ENCODE assay signal across 16 cellular contexts in the genomic region with DNA sequence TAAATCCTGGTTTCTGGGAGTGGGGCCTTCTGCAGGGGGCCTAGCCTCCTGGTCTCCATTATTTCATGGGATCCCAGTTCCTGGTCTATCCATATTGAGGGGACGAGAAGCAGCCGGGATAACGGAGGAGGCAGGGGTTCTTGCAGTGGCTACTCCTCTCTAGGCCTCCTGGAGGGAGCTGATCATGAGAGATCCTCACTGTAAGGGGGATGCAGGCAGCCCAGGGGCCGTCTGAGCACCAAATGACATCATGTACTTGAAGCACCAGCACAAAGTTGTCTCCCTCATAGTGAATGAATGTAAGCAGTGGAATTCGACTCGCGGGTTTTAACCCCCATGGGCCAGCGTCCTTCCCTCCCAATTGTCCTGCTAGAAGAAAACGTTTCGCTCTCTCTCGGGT. TPM values are rescaled to one million over a fixed set of nuclear protein-coding genes. Genes with fewer than 3 reads are reported as not detected.
A peak's percentile ranks its signal among the peaks of the same experiment; 100 is the strongest.
DNase-seq lines count a peak whose midpoint lies in the region; ATAC-seq and TF ChIP-seq lines count a peak whose summit lies in the region.
"Had no signal": no experiment of that assay in that cellular context is flagged by ENCODE, and none has a peak within 500 bp of the region (broad histone marks: within the 10 kb centered on the region; RNA-seq: fewer than 3 reads in every experiment).

No MANE protein-coding gene starts in this region.

- no peaks in the 10 kb centered on the region for H3K36me3 ChIP-seq in SK-N-SH (replicated peaks in 1 of 2; ENCODE audit: control insufficient read depth in 1 of 2, insufficient read depth in 2 of 2, low read length in 1 of 2)
- H3K36me3 ChIP-seq: SJSA1, uterus had no signal

- H3K36me3 Mint-ChIP-seq in activated naive CD8-positive, alpha-beta T cell treated with anti-CD3 and anti-CD28 coated beads, Interleukin-2, amount 10 ng/mL, durations not matched to agents 7 days and 5 days = no peaks in the 10 kb centered on the region
- H3K36me3 Mint-ChIP-seq in mesothelial cell of epicardium = no peaks in the 10 kb centered on the region
- H3K36me3 Mint-ChIP-seq: CD8-positive, alpha-beta memory T cell had no signal

- no peak overlapping the region for H3K4me3 ChIP-seq in SK-N-SH (ENCODE audit: low read depth in 2 of 2, low read length in 1 of 2)
- H3K4me3 ChIP-seq: SJSA1, uterus had no signal

- POLR2A ChIA-PET in SK-N-SH (lab: Yijun Ruan, JAX) = no interaction called here
- POLR2A ChIA-PET in activated naive CD8-positive, alpha-beta T cell treated with anti-CD3 and anti-CD28 coated beads, Interleukin-2, amount 10 ng/mL, durations not matched to agents 7 days and 5 days (lab: Charles Lee) = no interaction called here

- no peak for TF ChIP-seq EP300 in SK-N-SH (IDR thresholded peaks at IDR 0.05; ENCODE audit: borderline replicate concordance in 1 of 2, low read depth in 1 of 2, low read length in 1 of 2)

- H3K27me3 ChIP-seq in SK-N-SH (ENCODE audit: insufficient read depth) (peaks cover 42% of the 10 kb centered on the region), foreskin keratinocyte (peaks cover 67% of the 10 kb centered on the region)

- no peak for TF ChIP-seq RAD21 in SK-N-SH (IDR thresholded peaks at IDR 0.05; ENCODE audit: low read length)

- no peaks in the 10 kb centered on the region for H3K9me2 ChIP-seq in SK-N-SH

- H3K9me3 Mint-ChIP-seq in activated naive CD8-positive, alpha-beta T cell treated with anti-CD3 and anti-CD28 coated beads, Interleukin-2, amount 10 ng/mL, durations not matched to agents 7 days and 5 days = no peaks in the 10 kb centered on the region
- H3K9me3 Mint-ChIP-seq in mesothelial cell of epicardium = no peaks in the 10 kb centered on the region
- H3K9me3 Mint-ChIP-seq: stimulated activated naive CD8-positive, alpha-beta T cell treated with anti-CD3 and anti-CD28 coated beads, Interleukin-15, amount 100 ng/mL, for 72 hours had no signal

- peaks cover 44% of the 10 kb centered on the region for H3K27me3 Mint-ChIP-seq in activated naive CD8-positive, alpha-beta T cell treated with anti-CD3 and anti-CD28 coated beads, Interleukin-2, amount 10 ng/mL, durations not matched to agents 7 days and 5 days
- peaks cover 92% of the 10 kb centered on the region for H3K27me3 Mint-ChIP-seq in mesothelial cell of epicardium (ENCODE audit: low read depth)

- no peak overlapping the region for H3K27ac Mint-ChIP-seq in activated naive CD8-positive, alpha-beta T cell treated with anti-CD3 and anti-CD28 coated beads, Interleukin-2, amount 10 ng/mL, durations not matched to agents 7 days and 5 days
- no peak overlapping the region for H3K27ac Mint-ChIP-seq in mesothelial cell of epicardium
- H3K27ac Mint-ChIP-seq: CD8-positive, alpha-beta memory T cell; stimulated activated naive CD8-positive, alpha-beta T cell treated with anti-CD3 and anti-CD28 coated beads, Interleukin-15, amount 100 ng/mL, for 72 hours had no signal

- no peak overlapping the region for H3K27ac ChIP-seq in SK-N-SH (ENCODE audit: low read depth in 2 of 2, low read length in 1 of 2)
- H3K27ac ChIP-seq in foreskin keratinocyte = no peak overlapping the region
- H3K27ac ChIP-seq: SJSA1, uterus had no signal

- no peak for ATAC-seq in SK-N-SH treated with all-trans-retinoic acid at 6 μM for 48 hours
- no peak for ATAC-seq in activated naive CD8-positive, alpha-beta T cell treated with anti-CD3 and anti-CD28 coated beads, Interleukin-2, amount 10 ng/mL, durations not matched to agents 7 days and 5 days (ENCODE audit: low read depth)
- ATAC-seq in GM21723 (IDR thresholded peaks at IDR 0.05; ENCODE audit: unreplicated experiment) = no peak
- ATAC-seq in foreskin keratinocyte = no peak
- ATAC-seq: left ventricle myocardium superior; stimulated activated naive CD8-positive, alpha-beta T cell treated with anti-CD3 and anti-CD28 coated beads, Interleukin-15, amount 100 ng/mL, for 72 hours had no signal

- no peaks in the 10 kb centered on the region for H3F3A ChIP-seq in SK-N-SH (replicated peaks; ENCODE audit: insufficient read depth)

- H3K79me2 ChIP-seq in SK-N-SH (ENCODE audit: insufficient read depth) = no peaks in the 10 kb centered on the region

- CTCF ChIA-PET in SK-N-SH (lab: Yijun Ruan, JAX) = interaction anchor here (0.6 to 2.3 kb wide), 6 partner anchors 9 to 419 kb away, joined by 3 to 9 read pairs (median 4); no protein-coding TSS in a partner anchor

- peak overlapping the region; percentile 12 for H3K4me3 Mint-ChIP-seq in activated naive CD8-positive, alpha-beta T cell treated with anti-CD3 and anti-CD28 coated beads, Interleukin-2, amount 10 ng/mL, durations not matched to agents 7 days and 5 days
- H3K4me3 Mint-ChIP-seq in mesothelial cell of epicardium = peak overlapping the region; percentile 68

- H3K4me1 Mint-ChIP-seq in activated naive CD8-positive, alpha-beta T cell treated with anti-CD3 and anti-CD28 coated beads, Interleukin-2, amount 10 ng/mL, durations not matched to agents 7 days and 5 days = no peaks in the 10 kb centered on the region
- H3K4me1 Mint-ChIP-seq in mesothelial cell of epicardium = peaks cover 7% of the 10 kb centered on the region

- WGBS in SK-N-SH (ENCODE audit: low lambda C conversion rate) = 86% methylated on average over 11 of the region's 11 CpGs

- no peak overlapping the region for H3K9ac ChIP-seq in SK-N-SH

- no peak overlapping the region for H2AFZ ChIP-seq in SK-N-SH (ENCODE audit: low read depth)

- no peaks in the 10 kb centered on the region for H4K20me1 ChIP-seq in SK-N-SH (ENCODE audit: insufficient read depth)

- no peak for TF ChIP-seq CTCF in SK-N-SH (IDR thresholded peaks at IDR 0.05)
- no peak for TF ChIP-seq CTCF in mesothelial cell of epicardium (IDR thresholded peaks at IDR 0.05; ENCODE audit: unreplicated experiment)
- TF ChIP-seq CTCF in foreskin keratinocyte (conservative IDR thresholded peaks at IDR 0.05) = no peak

- DNase-seq in SK-N-SH (peak; percentile 36), ELF-1 (ENCODE audit: low read depth, low spot score) (peak; percentile 27), mesothelial cell of epicardium (ENCODE audit: low spot score in 2 of 2, unreplicated experiment in 2 of 2) (no peak), foreskin keratinocyte (no peak), HK-2 (ENCODE audit: unreplicated experiment) (no peak)
- DNase-seq in activated naive CD8-positive, alpha-beta T cell treated with anti-CD3 and anti-CD28 coated beads, Interleukin-2, amount 10 ng/mL, durations not matched to agents 7 days and 5 days = no peak
- DNase-seq: CD8-positive, alpha-beta memory T cell; left ventricle myocardium superior; NCI-H1092; NCI-H226; small intestine; stimulated activated naive CD8-positive, alpha-beta T cell treated with anti-CD3 and anti-CD28 coated beads, Interleukin-15, amount 100 ng/mL, for 72 hours; uterus had no signal

- H3K4me1 ChIP-seq in SK-N-SH (ENCODE audit: control insufficient read depth in 1 of 2, insufficient read depth in 2 of 2, low read depth in 1 of 2, low read length in 1 of 2) (peaks cover 0 to 50% of the 10 kb centered on the region in 2 experiments; a peak in 2 of 4 replicates), foreskin keratinocyte (no peaks in the 10 kb centered on the region)

- no peaks in the 10 kb centered on the region for H3K9me3 ChIP-seq in SK-N-SH
- H3K9me3 ChIP-seq: SJSA1, uterus had no signal

- no peak overlapping the region for H3K4me2 ChIP-seq in SK-N-SH

TF ChIP-seq in SK-N-SH, 30 proteins besides CTCF, POLR2A, EP300 and RAD21 (continues in another document):
- TF ChIP-seq, protein P1, sequence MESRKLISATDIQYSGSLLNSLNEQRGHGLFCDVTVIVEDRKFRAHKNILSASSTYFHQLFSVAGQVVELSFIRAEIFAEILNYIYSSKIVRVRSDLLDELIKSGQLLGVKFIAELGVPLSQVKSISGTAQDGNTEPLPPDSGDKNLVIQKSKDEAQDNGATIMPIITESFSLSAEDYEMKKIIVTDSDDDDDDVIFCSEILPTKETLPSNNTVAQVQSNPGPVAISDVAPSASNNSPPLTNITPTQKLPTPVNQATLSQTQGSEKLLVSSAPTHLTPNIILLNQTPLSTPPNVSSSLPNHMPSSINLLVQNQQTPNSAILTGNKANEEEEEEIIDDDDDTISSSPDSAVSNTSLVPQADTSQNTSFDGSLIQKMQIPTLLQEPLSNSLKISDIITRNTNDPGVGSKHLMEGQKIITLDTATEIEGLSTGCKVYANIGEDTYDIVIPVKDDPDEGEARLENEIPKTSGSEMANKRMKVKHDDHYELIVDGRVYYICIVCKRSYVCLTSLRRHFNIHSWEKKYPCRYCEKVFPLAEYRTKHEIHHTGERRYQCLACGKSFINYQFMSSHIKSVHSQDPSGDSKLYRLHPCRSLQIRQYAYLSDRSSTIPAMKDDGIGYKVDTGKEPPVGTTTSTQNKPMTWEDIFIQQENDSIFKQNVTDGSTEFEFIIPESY (IDR thresholded peaks at IDR 0.05; ENCODE audit: borderline replicate concordance, low read depth) = no peak
- TF ChIP-seq MXI1 (IDR thresholded peaks at IDR 0.05; ENCODE audit: low read depth, low read length) = no peak

TF ChIP-seq in SK-N-SH treated with all-trans-retinoic acid at 6 μM for 48 hours, 23 proteins besides CTCF, POLR2A, EP300 and RAD21 (continues in another document):
- no peak for TF ChIP-seq TCF4 (CRISPR knock-in tag; IDR thresholded peaks at IDR 0.05; ENCODE audit: borderline replicate concordance)
- no peak for TF ChIP-seq ZNF70 (CRISPR knock-in tag; IDR thresholded peaks at IDR 0.05)

RNA-seq across cellular contexts. Expression of gene ADCY1, which starts 1.0 kb away (rescaled TPM):
- polyA plus RNA-seq in SK-N-SH (2012; rRNA removed) = 0.16 and 0.54 TPM in 2 replicates
- 0.36 and 0.88 TPM in 2 replicates for polyA plus RNA-seq in SK-N-SH (2012; cell fraction: cytosol; rRNA removed)
- 0.37 and 0.41 TPM in 2 replicates for polyA plus RNA-seq in SK-N-SH (2012; cell fraction: nucleus; rRNA removed)
- total RNA-seq in activated naive CD8-positive, alpha-beta T cell treated with anti-CD3 and anti-CD28 coated beads, Interleukin-2, amount 10 ng/mL, durations not matched to agents 7 days and 5 days = under 1 TPM; 0.03 to 0.14 TPM
- total RNA-seq in mesothelial cell of epicardium = 3.1 to 4.7 TPM (median 4.5 TPM) in 3 replicates
- total RNA-seq in foreskin keratinocyte = 0.56 and 0.58 TPM in 2 replicates
- polyA plus RNA-seq in foreskin keratinocyte = 0.21 and 0.27 TPM in 2 replicates
- polyA plus RNA-seq: CD8-positive, alpha-beta memory T cell had no signal

Comparison
In these comparisons a context has a peak if more than half of its experiments do, and no peak if none do; other contexts are left out.
1. DNase-seq: peak in SK-N-SH (single experiment) and ELF-1 (single experiment); none in activated naive CD8-positive, alpha-beta T cell treated with anti-CD3 and anti-CD28 coated beads, Interleukin-2, amount 10 ng/mL, durations not matched to agents 7 days and 5 days (single experiment), mesothelial cell of epicardium (0 of 2), foreskin keratinocyte (0 of 2) and HK-2 (single experiment).